In the genomic region with DNA sequence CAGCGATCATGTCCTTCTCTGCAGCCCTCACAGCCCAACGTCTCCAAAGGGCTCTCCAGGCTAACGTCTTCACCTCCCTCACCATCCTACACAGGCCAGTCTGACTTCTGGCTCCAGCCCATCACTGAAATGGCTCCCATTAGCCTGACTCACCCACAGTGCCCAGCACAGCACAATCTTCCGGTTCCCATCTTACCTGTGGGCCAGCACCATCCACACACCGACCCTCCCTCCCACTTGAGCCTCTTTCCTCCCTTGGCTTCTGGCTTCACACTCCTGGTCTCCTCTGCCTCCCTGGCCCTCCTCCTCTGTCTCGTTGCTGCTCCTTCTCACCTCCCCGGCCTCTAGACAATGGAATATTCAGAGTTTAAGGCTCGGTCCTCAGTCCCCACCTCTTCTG, we compare ENCODE assay signal across 30 cellular contexts. TPM values are rescaled to one million over a fixed set of nuclear protein-coding genes. Genes with fewer than 3 reads are reported as not detected.
"Had no signal": no experiment of that assay in that cellular context is flagged by ENCODE, and none has a peak within 500 bp of the region (broad histone marks: within the 10 kb centered on the region; RNA-seq: fewer than 3 reads in every experiment).

No MANE protein-coding gene starts in this region.

- H3K9ac ChIP-seq: neural progenitor cell, parathyroid adenoma had no signal

- H3K36me3 ChIP-seq: neural progenitor cell, ovary, right lobe of liver, spleen, stomach, thoracic aorta, thyroid gland, tibial nerve, upper lobe of left lung, vagina had no signal

- H3K9me3 ChIP-seq: ovary, psoas muscle, right lobe of liver, spleen, stomach, thoracic aorta, thyroid gland, tibial nerve, upper lobe of left lung, vagina had no signal

- ATAC-seq: natural killer cell; psoas muscle; right cardiac atrium; right lobe of liver; stimulated activated effector memory CD8-positive, alpha-beta T cell treated with anti-CD3 and anti-CD28 coated beads, Interleukin-12 subunit alpha, Interleukin-12 subunit beta, amount 100 ng/mL, for 72 hours; stimulated activated naive B cell treated with anti-CD40 and anti-IgM and Interleukin-4, amounts not matched to agents 10 μg/mL and 1 μg/mL and 100 μg/mL, for 72 hours had no signal

- H3K4me3 Mint-ChIP-seq: natural killer cell; nephron; neural progenitor cell; stimulated activated effector memory CD8-positive, alpha-beta T cell treated with anti-CD3 and anti-CD28 coated beads, Interleukin-12 subunit alpha, Interleukin-12 subunit beta, amount 100 ng/mL, for 72 hours; stimulated activated naive B cell treated with anti-CD40 and anti-IgM and Interleukin-4, amounts not matched to agents 10 μg/mL and 1 μg/mL and 100 μg/mL, for 72 hours; stimulated activated naive CD8-positive, alpha-beta T cell treated with anti-CD3 and anti-CD28 coated beads, Interleukin-15, Interleukin-2, amounts not matched to agents 100 ng/mL and 50 ng/mL, for 24 hours had no signal

- DNase-seq: natural killer cell; occipital lobe; ovary; posterior cingulate gyrus; psoas muscle; right cardiac atrium; right lobe of liver; spleen; stimulated activated CD4-positive, alpha-beta T cell treated with anti-CD3 and anti-CD28 coated beads, Interleukin-12 subunit alpha, Interleukin-12 subunit beta, amount 100 ng/mL, for 4 hours; stimulated activated CD4-positive, alpha-beta T cell treated with anti-CD3 and anti-CD28 coated beads, Interleukin-1b, Interleukin-23, amount 100 ng/mL, for 48 hours; stimulated activated CD4-positive, alpha-beta T cell treated with anti-CD3 and anti-CD28 coated beads, Interleukin-2, amount 100 ng/mL, for 48 hours; stimulated activated CD4-positive, alpha-beta T cell treated with anti-CD3 and anti-CD28 coated beads, Interleukin-4, amount 100 ng/mL, for 24 hours; stimulated activated naive B cell treated with anti-CD40 and anti-IgM and Interleukin-4, amounts not matched to agents 10 μg/mL and 1 μg/mL and 100 μg/mL, for 72 hours; stimulated activated naive CD4-positive, alpha-beta T cell treated with Interleukin-2 at 50 U/mL for 16 hours; stomach; thyroid gland; trophoblast cell; upper lobe of left lung had no signal

- H3K27ac ChIP-seq: neural progenitor cell, ovary, parathyroid adenoma, psoas muscle, right lobe of liver, skin epidermis, stomach, thoracic aorta, thyroid gland, tibial nerve, upper lobe of left lung, vagina had no signal

- H3K4me3 ChIP-seq: neural progenitor cell, ovary, psoas muscle, right lobe of liver, skin epidermis, smooth muscle cell, spleen, stomach, thoracic aorta, thyroid gland, tibial nerve, upper lobe of left lung, vagina had no signal

- H3K79me2 ChIP-seq: parathyroid adenoma had no signal

- H3K27me3 ChIP-seq: ovary, right lobe of liver, spleen, stomach, thyroid gland, tibial nerve, upper lobe of left lung, vagina had no signal

- FAIRE-seq: urothelium cell line had no signal

- H3K27me3 Mint-ChIP-seq: stimulated activated naive CD8-positive, alpha-beta T cell treated with anti-CD3 and anti-CD28 coated beads, Interleukin-15, Interleukin-2, amounts not matched to agents 100 ng/mL and 50 ng/mL, for 24 hours had no signal

- H3K4me2 ChIP-seq: neural progenitor cell, smooth muscle cell had no signal

- H3K27ac Mint-ChIP-seq: nephron; progenitor cell of endocrine pancreas; stimulated activated effector memory CD8-positive, alpha-beta T cell treated with anti-CD3 and anti-CD28 coated beads, Interleukin-12 subunit alpha, Interleukin-12 subunit beta, amount 100 ng/mL, for 72 hours; stimulated activated naive B cell treated with anti-CD40 and anti-IgM and Interleukin-4, amounts not matched to agents 10 μg/mL and 1 μg/mL and 100 μg/mL, for 72 hours; stimulated activated naive CD8-positive, alpha-beta T cell treated with anti-CD3 and anti-CD28 coated beads, Interleukin-15, Interleukin-2, amounts not matched to agents 100 ng/mL and 50 ng/mL, for 24 hours had no signal

- H3K4me1 ChIP-seq: neural progenitor cell, parathyroid adenoma had no signal

- H3K9me3 Mint-ChIP-seq: natural killer cell; nephron; neural progenitor cell; stimulated activated effector memory CD8-positive, alpha-beta T cell treated with anti-CD3 and anti-CD28 coated beads, Interleukin-12 subunit alpha, Interleukin-12 subunit beta, amount 100 ng/mL, for 72 hours; stimulated activated naive B cell treated with anti-CD40 and anti-IgM and Interleukin-4, amounts not matched to agents 10 μg/mL and 1 μg/mL and 100 μg/mL, for 72 hours; stimulated activated naive CD8-positive, alpha-beta T cell treated with anti-CD3 and anti-CD28 coated beads, Interleukin-15, Interleukin-2, amounts not matched to agents 100 ng/mL and 50 ng/mL, for 24 hours had no signal

- H3K36me3 Mint-ChIP-seq: natural killer cell; neural progenitor cell; stimulated activated effector memory CD8-positive, alpha-beta T cell treated with anti-CD3 and anti-CD28 coated beads, Interleukin-12 subunit alpha, Interleukin-12 subunit beta, amount 100 ng/mL, for 72 hours; stimulated activated naive B cell treated with anti-CD40 and anti-IgM and Interleukin-4, amounts not matched to agents 10 μg/mL and 1 μg/mL and 100 μg/mL, for 72 hours had no signal

- H2AFZ ChIP-seq: neural progenitor cell, parathyroid adenoma had no signal

RNA-seq across cellular contexts. Expression of a gene that starts 51.2 kb away (rescaled TPM):
- total RNA-seq: smooth muscle cell had no signal
